ENCODE assay signal across 27 cellular contexts in the genomic region with DNA sequence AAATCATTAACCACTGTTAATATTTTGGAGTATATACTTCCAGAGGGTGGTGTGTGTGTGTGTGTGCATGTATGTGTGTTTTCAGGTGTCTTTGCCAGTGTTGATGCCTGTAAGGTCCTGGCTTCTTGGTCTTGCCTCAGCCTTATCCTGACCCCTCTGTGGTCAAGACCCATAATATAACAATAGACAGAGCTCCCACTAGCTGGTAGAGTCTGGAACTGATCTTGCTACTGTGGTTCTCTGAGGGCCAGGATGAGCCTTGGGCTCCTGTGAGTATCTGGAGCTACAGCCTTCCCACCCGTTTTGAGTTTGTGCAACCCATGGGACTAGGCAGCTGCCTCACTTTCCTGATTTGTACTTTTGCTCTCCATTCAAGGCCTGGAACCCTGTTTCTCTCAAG.
"Had no signal": no experiment of that assay in that cellular context is flagged by ENCODE, and none has a peak within 500 bp of the region (broad histone marks: within the 10 kb centered on the region; RNA-seq: fewer than 3 reads in every experiment).

No MANE protein-coding gene starts in this region.

- H3K9me3 ChIP-seq: ascending aorta had no signal

- H3K36me3 ChIP-seq: ascending aorta, cardiac muscle cell had no signal

- H2AFZ ChIP-seq: PC-9 had no signal

- H3K27ac ChIP-seq: ascending aorta, cardiac muscle cell, PC-9, RWPE1, SK-N-MC had no signal

- FAIRE-seq: RCC 7860, TTC549 had no signal

- DNase-seq: activated CD4-positive, alpha-beta T cell treated with anti-CD3 and anti-CD28 coated beads for 36 hours; activated CD4-positive, alpha-beta T cell treated with anti-CD3 and anti-CD28 coated beads, Interleukin-2, amount 10 ng/mL, durations not matched to agents 7 days and 5 days; activated CD4-positive, alpha-beta T cell treated with anti-CD3 and anti-CD28 coated beads, Interleukin-2, amount 50 U/mL, for 48 hours; activated CD8-positive, alpha-beta T cell treated with anti-CD3 and anti-CD28 coated beads, Interleukin-2, amount 10 ng/mL, durations not matched to agents 7 days and 5 days; activated gamma-delta T cell; activated naive CD4-positive, alpha-beta T cell treated with Interleukin-2 at 50 U/mL for 16 hours; activated naive CD8-positive, alpha-beta T cell treated with anti-CD3 and anti-CD28 coated beads, Interleukin-2, amount 10 ng/mL, durations not matched to agents 7 days and 5 days; activated T-cell treated with anti-CD3 and anti-CD28 coated beads, Interleukin-2, amount 50 U/mL, for 24 hours; amygdala; NCI-H1092 treated with DMSO at 0.1 percent for 48 hours; NCI-H1417; NCI-H146; NCI-H187; NCI-H2029 treated with DMSO at 0.1 percent for 48 hours; NCI-H345; NCI-H524 treated with DMSO at 0.1 percent for 48 hours; NCI-H82; NK-92 treated with Interleukin-12 subunit alpha and Interleukin-12 subunit beta, amount 100 ng/mL, for 24 hours; PC-9; SIG-M5 had no signal

- H3K27me3 ChIP-seq: ascending aorta, cardiac muscle cell had no signal

- ATAC-seq: activated CD4-positive, alpha-beta T cell treated with anti-CD3 and anti-CD28 coated beads for 36 hours; activated CD4-positive, CD25-positive, alpha-beta regulatory T cell treated with anti-CD3 and anti-CD28 coated beads, Interleukin-2, amount 50 U/mL, for 24 hours; activated CD8-positive, alpha-beta T cell treated with anti-CD3 and anti-CD28 coated beads, Interleukin-2, amount 10 ng/mL, durations not matched to agents 7 days and 5 days had no signal

- H3K4me3 ChIP-seq: ascending aorta, cardiac muscle cell, PC-9, SK-N-MC had no signal

- H3K4me2 ChIP-seq: PC-9 had no signal
